12 cellular contexts compared by ENCODE assay signal in the genomic region with DNA sequence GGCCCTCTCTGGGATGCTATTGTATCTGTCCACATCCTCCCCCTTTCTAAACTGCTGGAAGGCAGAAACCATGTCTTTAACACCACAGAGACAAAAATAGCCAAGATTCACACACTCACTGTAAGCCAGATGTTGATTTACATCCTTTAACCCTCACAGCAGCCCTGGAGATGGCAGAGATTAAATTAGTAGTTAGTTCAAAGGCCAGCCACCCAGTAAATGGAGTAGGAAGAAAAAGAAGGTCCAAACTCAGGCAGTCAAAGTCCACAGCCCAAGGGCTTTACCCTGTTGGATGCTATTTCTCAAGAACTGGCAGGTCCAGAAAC. TPM values are rescaled to one million over a fixed set of nuclear protein-coding genes. Genes with fewer than 3 reads are reported as not detected.
DNase-seq lines count a peak whose midpoint lies in the region; ATAC-seq and TF ChIP-seq lines count a peak whose summit lies in the region.
"Had no signal": no experiment of that assay in that cellular context is flagged by ENCODE, and none has a peak within 500 bp of the region (broad histone marks: within the 10 kb centered on the region; RNA-seq: fewer than 3 reads in every experiment).

No MANE protein-coding gene starts in this region.

- peaks cover 35% of the 10 kb centered on the region for H3F3A ChIP-seq in SU-DHL-6 (ENCODE audit: insufficient read depth)

- H2AFZ ChIP-seq in SU-DHL-6 (ENCODE audit: low read depth, low read length, severe bottlenecking) = no peak overlapping the region

- peaks cover 67% of the 10 kb centered on the region for H3K4me1 Mint-ChIP-seq in activated naive CD4-positive, alpha-beta T cell treated with anti-CD3 and anti-CD28 coated beads, Interleukin-2, amount 10 ng/mL, durations not matched to agents 7 days and 5 days
- H3K4me1 Mint-ChIP-seq in stimulated activated naive CD8-positive, alpha-beta T cell treated with anti-CD3 and anti-CD28 coated beads, Interleukin-15, amount 100 ng/mL, for 72 hours = peaks cover 82% of the 10 kb centered on the region

- H3K4me3 Mint-ChIP-seq in activated naive CD4-positive, alpha-beta T cell treated with anti-CD3 and anti-CD28 coated beads, Interleukin-2, amount 10 ng/mL, durations not matched to agents 7 days and 5 days = no peak overlapping the region
- H3K4me3 Mint-ChIP-seq in stimulated activated naive CD8-positive, alpha-beta T cell treated with anti-CD3 and anti-CD28 coated beads, Interleukin-15, amount 100 ng/mL, for 72 hours = peak overlapping the region in 1 of 2 donors; percentile 100

- H3K4me2 ChIP-seq in SU-DHL-6 (ENCODE audit: low read depth, low read length, poor library complexity, severe bottlenecking) = peak overlapping the region; percentile 87

- H3K27ac ChIP-seq in SU-DHL-6 (ENCODE audit: low read depth, low read length) (peak overlapping the region; percentile 71), epithelial cell of prostate (peak overlapping the region; percentile 93), esophagus muscularis mucosa (replicated peaks in 1 of 4) (peak overlapping the region in 1 of 4 donors; percentile 95)

- H4K20me1 ChIP-seq in SU-DHL-6 (ENCODE audit: low read depth, low read length) = no peaks in the 10 kb centered on the region

- no peak for TF ChIP-seq EP300 in esophagus muscularis mucosa (IDR thresholded peaks at IDR 0.05)

- H3K4me1 ChIP-seq in esophagus muscularis mucosa = peaks cover 42 to 70% (median 56%) of the 10 kb centered on the region in 4 donors

- H3K4me3 ChIP-seq in SU-DHL-6 (ENCODE audit: insufficient read depth, low read length, poor library complexity, severe bottlenecking) (no peak overlapping the region), esophagus muscularis mucosa (no peak overlapping the region)

- intact Hi-C loops in esophagus muscularis mucosa (cut with DNase I) = loop anchor here (5.0 kb wide), 1 partner anchor 197 kb away; a partner anchor contains a TSS

- TF ChIP-seq CTCF in SU-DHL-6 (IDR thresholded peaks at IDR 0.05; ENCODE audit: insufficient read depth, low read length, poor library complexity, severe bottlenecking) (no peak), esophagus muscularis mucosa (IDR thresholded peaks at IDR 0.05) (no peak)

- CTCF ChIA-PET in activated naive CD4-positive, alpha-beta T cell treated with anti-CD3 and anti-CD28 coated beads, Interleukin-2, amount 10 ng/mL, durations not matched to agents 7 days and 5 days (lab: Charles Lee) = interaction anchor here (1.1 to 4.3 kb wide), 2 partner anchors 8 to 12 kb away, joined by 3 to 33 read pairs; a partner anchor contains a TSS

- no peak for TF ChIP-seq POLR2A in esophagus muscularis mucosa (IDR thresholded peaks at IDR 0.05; ENCODE audit: low read depth)

- DNase-seq in activated naive CD4-positive, alpha-beta T cell treated with anti-CD3 and anti-CD28 coated beads, Interleukin-2, amount 10 ng/mL, durations not matched to agents 7 days and 5 days = no peak
- no peak for DNase-seq in activated naive CD4-positive, alpha-beta T cell (lab: John Stamatoyannopoulos, UW)
- DNase-seq in epithelial cell of prostate (ENCODE audit: low read depth, low spot score) (no peak), esophagus muscularis mucosa (ENCODE audit: extremely low spot score) (no peak)
- no peak for DNase-seq in stimulated activated naive CD8-positive, alpha-beta T cell treated with anti-CD3 and anti-CD28 coated beads, Interleukin-15, amount 100 ng/mL, for 72 hours
- DNase-seq: activated CD8-positive, alpha-beta memory T cell treated with anti-CD3 and anti-CD28 coated beads for 24 hours; aorta; stimulated activated CD4-positive, alpha-beta T cell treated with anti-CD3 and anti-CD28 coated beads, Interleukin-4, amount 100 ng/mL, for 24 hours; stimulated activated naive CD4-positive, alpha-beta T cell treated with Interleukin-2 at 50 U/mL for 16 hours had no signal

- H3K36me3 ChIP-seq in SU-DHL-6 (ENCODE audit: low read length) = peaks cover 13% of the 10 kb centered on the region; the same call in 1 of the 2 replicates
- peaks cover 8 to 58% (median 46%) of the 10 kb centered on the region in 4 donors for H3K36me3 ChIP-seq in esophagus muscularis mucosa

- no peaks in the 10 kb centered on the region for H3K9me2 ChIP-seq in SU-DHL-6 (replicated peaks; ENCODE audit: insufficient read depth, low read length)

- peaks cover 34% of the 10 kb centered on the region for H3K79me2 ChIP-seq in SU-DHL-6 (ENCODE audit: insufficient read depth, low read length)

- H3K27me3 ChIP-seq in SU-DHL-6 (ENCODE audit: low read length) (no peaks in the 10 kb centered on the region), esophagus muscularis mucosa (no peaks in the 10 kb centered on the region)

- H3K27ac Mint-ChIP-seq in activated naive CD4-positive, alpha-beta T cell treated with anti-CD3 and anti-CD28 coated beads, Interleukin-2, amount 10 ng/mL, durations not matched to agents 7 days and 5 days = peak overlapping the region; percentile 76
- H3K27ac Mint-ChIP-seq in stimulated activated naive CD8-positive, alpha-beta T cell treated with anti-CD3 and anti-CD28 coated beads, Interleukin-15, amount 100 ng/mL, for 72 hours = peak overlapping the region; percentile 31 to 67

- H3K9ac ChIP-seq in SU-DHL-6 (ENCODE audit: low read length) = peak overlapping the region; percentile 95

- no peak for ATAC-seq in stimulated activated naive CD8-positive, alpha-beta T cell treated with anti-CD3 and anti-CD28 coated beads, Interleukin-15, amount 100 ng/mL, for 72 hours
- ATAC-seq in GM18498 (IDR thresholded peaks at IDR 0.05; ENCODE audit: unreplicated experiment) (no peak), GM21825 (IDR thresholded peaks at IDR 0.05; ENCODE audit: unreplicated experiment) (no peak)

- no peaks in the 10 kb centered on the region for H3K27me3 Mint-ChIP-seq in activated naive CD4-positive, alpha-beta T cell treated with anti-CD3 and anti-CD28 coated beads, Interleukin-2, amount 10 ng/mL, durations not matched to agents 7 days and 5 days
- H3K27me3 Mint-ChIP-seq in stimulated activated naive CD8-positive, alpha-beta T cell treated with anti-CD3 and anti-CD28 coated beads, Interleukin-15, amount 100 ng/mL, for 72 hours = no peaks in the 10 kb centered on the region

- peaks cover 47% of the 10 kb centered on the region for H3K36me3 Mint-ChIP-seq in activated naive CD4-positive, alpha-beta T cell treated with anti-CD3 and anti-CD28 coated beads, Interleukin-2, amount 10 ng/mL, durations not matched to agents 7 days and 5 days

- H3K9me3 ChIP-seq in SU-DHL-6 (ENCODE audit: insufficient read depth, low read length) (no peaks in the 10 kb centered on the region), esophagus muscularis mucosa (no peaks in the 10 kb centered on the region)

- H3K9me3 Mint-ChIP-seq in activated naive CD4-positive, alpha-beta T cell treated with anti-CD3 and anti-CD28 coated beads, Interleukin-2, amount 10 ng/mL, durations not matched to agents 7 days and 5 days = no peaks in the 10 kb centered on the region
- no peaks in the 10 kb centered on the region for H3K9me3 Mint-ChIP-seq in stimulated activated naive CD8-positive, alpha-beta T cell treated with anti-CD3 and anti-CD28 coated beads, Interleukin-15, amount 100 ng/mL, for 72 hours

RNA-seq across cellular contexts. Expression of a gene that starts 2.1 kb away (rescaled TPM):
- 10 to 100 TPM in 3 of 4 donors, 1 to 10 TPM in 1; 7.5 to 24.4 (median 18.0) TPM for total RNA-seq in esophagus muscularis mucosa

RNA-seq across cellular contexts. Expression of a gene that starts 2.3 kb away (rescaled TPM):
- 1,000 to 10,000 TPM in 1 of 4 donors, 100 to 1,000 TPM in 3; 465 to 1,081 (median 716) TPM for total RNA-seq in esophagus muscularis mucosa

RNA-seq across cellular contexts. Expression of a gene that starts 2.5 kb away (rescaled TPM):
- 100 to 1,000 TPM in 2 of 4 donors, 10 to 100 TPM in 2; 76.2 to 113 (median 91.5) TPM for total RNA-seq in esophagus muscularis mucosa

RNA-seq across cellular contexts. Expression of a gene that starts 8.0 kb away (rescaled TPM):
- total RNA-seq in esophagus muscularis mucosa = 10 to 100 TPM in 3 of 4 donors, 1 to 10 TPM in 1; 8.8 to 17.2 (median 12.1) TPM

RNA-seq across cellular contexts. Expression of a gene that starts 14.7 kb away (rescaled TPM):
- 10 to 100 TPM; 24.1 to 39.5 (median 27.5) TPM for total RNA-seq in esophagus muscularis mucosa
